22 cellular contexts compared by ENCODE assay signal in the genomic region with DNA sequence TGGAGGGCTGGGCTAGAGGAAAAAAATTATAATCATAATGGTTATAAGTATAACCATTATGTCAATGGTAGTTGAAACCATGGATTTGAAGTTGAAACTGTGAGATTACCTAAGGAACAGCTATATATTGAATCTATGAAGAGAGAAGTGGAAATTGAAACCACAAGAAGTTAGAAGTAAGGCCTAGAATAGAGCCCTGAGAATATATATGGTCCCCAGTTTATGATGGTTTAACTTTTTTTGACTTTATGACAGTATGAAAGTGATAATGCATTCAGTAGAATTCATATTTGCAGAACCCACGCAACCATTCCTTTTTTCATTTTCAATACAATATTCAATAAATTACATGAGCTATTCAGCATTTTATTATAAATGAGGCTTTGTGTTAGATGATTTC. TPM values are rescaled to one million over a fixed set of nuclear protein-coding genes. Genes with fewer than 3 reads are reported as not detected.
A peak's percentile ranks its signal among the peaks of the same experiment; 100 is the strongest.
DNase-seq lines count a peak whose midpoint lies in the region; ATAC-seq, FAIRE-seq and TF ChIP-seq lines count a peak whose summit lies in the region.
"Had no signal": no experiment of that assay in that cellular context is flagged by ENCODE, and none has a peak within 500 bp of the region (broad histone marks: within the 10 kb centered on the region; RNA-seq: fewer than 3 reads in every experiment).

No MANE protein-coding gene starts in this region.

- H3K4me2 ChIP-seq in GM12878 (ENCODE audit: control insufficient read depth, insufficient read depth): 0 out of 2 replicates have a peak overlapping the region, but pooled peaks have one; percentile 39

- POLR2A ChIA-PET in GM12878 (lab: Charles Lee): interaction anchor here (0.9 to 2.2 kb wide), 2 partner anchors 14 to 16 kb away, joined by 4 to 8 read pairs; a partner anchor contains a TSS

- H3K4me3 Mint-ChIP-seq in activated naive CD4-positive, alpha-beta T cell treated with anti-CD3 and anti-CD28 coated beads, Interleukin-2, amount 50 U/mL, for 24 hours: no peak overlapping the region

- ATAC-seq in GM21390 (IDR thresholded peaks at IDR 0.05; ENCODE audit: unreplicated experiment) (peak; percentile 32), HG03103 (IDR thresholded peaks at IDR 0.05; ENCODE audit: low read depth, unreplicated experiment) (peak; percentile 23), GM12878 (peak; percentile 53), mucosa of descending colon (no peak)
- ATAC-seq: upper lobe of right lung had no signal

- no peak for FAIRE-seq in GM12878 (lab: Jason Lieb, UNC)
- FAIRE-seq: GM18507 had no signal

- TF ChIP-seq EP300 in GM12878 (IDR thresholded peaks at IDR 0.05; ENCODE audit: borderline replicate concordance in 1 of 2, control insufficient read depth in 1 of 2, low read depth in 2 of 2, low read length in 2 of 2): no peak

- no peaks in the 10 kb centered on the region for H3K27me3 ChIP-seq in GM12878 (replicated peaks in 1 of 2; ENCODE audit: control insufficient read depth in 2 of 2, insufficient read depth in 2 of 2, low read length in 1 of 2)
- H3K27me3 ChIP-seq: upper lobe of right lung had no signal

- WGBS in GM12878 (ENCODE audit: insufficient coverage, insufficient replicate concordance, low lambda C conversion rate, missing lambda C conversion rate): 44% methylated on average over 1 of the region's 1 CpG

- SMC1A ChIA-PET in GM12878 (lab: Charles Lee; ENCODE audit: uncharacterized antibody, unreplicated experiment): interaction anchor here (0.9 to 3.4 kb wide), 7 partner anchors 8 to 196 kb away, joined by 3 to 14 read pairs (median 5); a partner anchor contains a TSS

- H3K36me3 Mint-ChIP-seq in activated naive CD4-positive, alpha-beta T cell treated with anti-CD3 and anti-CD28 coated beads, Interleukin-2, amount 50 U/mL, for 24 hours: peaks cover 24% of the 10 kb centered on the region

- TF ChIP-seq CTCF in GM12878 (IDR thresholded peaks at IDR 0.05 in 2 of 3, conservative IDR thresholded peaks at IDR 0.05 in 1 of 3; ENCODE audit: control insufficient read depth in 2 of 3, extremely low read depth in 1 of 3, insufficient read depth in 1 of 3, low read depth in 3 of 3, low read length in 3 of 3) (no peak), mucosa of descending colon (IDR thresholded peaks at IDR 0.05) (no peak)

- no peak for DNase-seq in activated naive CD4-positive, alpha-beta T cell treated with anti-CD3 and anti-CD28 coated beads, Interleukin-2, amount 50 U/mL, for 16 hours
- no peak for DNase-seq in GM12878 (ENCODE audit: low read depth, low spot score)
- DNase-seq in mucosa of descending colon: no peak
- DNase-seq in cardiac septum (ENCODE audit: low spot score): no peak
- no peak for DNase-seq in GM19238 (ENCODE audit: insufficient read length, low spot score)
- DNase-seq: activated CD4-positive, alpha-beta T cell treated with anti-CD3 and anti-CD28 coated beads, Interleukin-2, amount 50 U/mL, for 4 hours; activated naive CD4-positive, alpha-beta T cell treated with Interleukin-2 at 50 U/mL for 16 hours; COR-L47; HCEC 1CT; head of caudate nucleus; NCI-H1417; NCI-H2107; NCI-H510A treated with DMSO at 0.1 percent for 48 hours; SK-N-SH; substantia nigra; upper lobe of right lung; WERI-Rb-1 had no signal

- H3K9me3 Mint-ChIP-seq in activated naive CD4-positive, alpha-beta T cell treated with anti-CD3 and anti-CD28 coated beads, Interleukin-2, amount 50 U/mL, for 24 hours: no peaks in the 10 kb centered on the region

- H3K9me3 ChIP-seq in GM12878 (replicated peaks; ENCODE audit: control insufficient read depth, insufficient read depth, low read length): no peaks in the 10 kb centered on the region
- no peaks in the 10 kb centered on the region for H3K9me3 ChIP-seq in mucosa of descending colon
- H3K9me3 ChIP-seq: prostate gland, SK-N-SH, upper lobe of right lung had no signal

- H3K27ac ChIP-seq in GM12878 (ENCODE audit: control insufficient read depth, insufficient read depth): peak overlapping the region; percentile 76
- H3K27ac ChIP-seq: prostate gland, upper lobe of right lung, WERI-Rb-1 had no signal

- RAD21 ChIA-PET in GM12878 (lab: Charles Lee; ENCODE audit: unreplicated experiment): interaction anchor here (1.2 kb wide), 1 partner anchor 14 kb away, joined by 3 read pairs; no protein-coding TSS in a partner anchor

- TF ChIP-seq POLR2A in GM12878 (IDR thresholded peaks at IDR 0.05; ENCODE audit: low read depth, low read length): no peak

- no peaks in the 10 kb centered on the region for H3K27me3 Mint-ChIP-seq in activated naive CD4-positive, alpha-beta T cell treated with anti-CD3 and anti-CD28 coated beads, Interleukin-2, amount 50 U/mL, for 24 hours

- H3K36me3 ChIP-seq in GM12878 (ENCODE audit: control insufficient read depth in 2 of 2, insufficient read depth in 2 of 2, low read length in 1 of 2) (peaks cover 0 to 5% of the 10 kb centered on the region in 2 experiments; a peak in 3 of 4 replicates), mucosa of descending colon (ENCODE audit: low read depth) (no peaks in the 10 kb centered on the region)

- TF ChIP-seq RAD21 in GM12878 (IDR thresholded peaks at IDR 0.05; ENCODE audit: insufficient read depth, low read depth, low read length): no peak

- peak overlapping the region; percentile 53 for H3K27ac Mint-ChIP-seq in activated naive CD4-positive, alpha-beta T cell treated with anti-CD3 and anti-CD28 coated beads, Interleukin-2, amount 50 U/mL, for 24 hours

- H3K4me1 ChIP-seq in GM12878 (ENCODE audit: control insufficient read depth, insufficient read depth, low read length) (peaks cover 14% of the 10 kb centered on the region), mucosa of descending colon (ENCODE audit: low read depth) (peaks cover 4% of the 10 kb centered on the region)
- H3K4me1 ChIP-seq: prostate gland had no signal

- CTCF ChIA-PET in GM12878 (lab: Yijun Ruan, JAX): interaction anchor here (2.1 to 8.1 kb wide), 4 partner anchors 8 to 42 kb away, joined by 8 to 72 read pairs (median 38); a partner anchor contains a TSS

- peaks cover 42% of the 10 kb centered on the region for H3K4me1 Mint-ChIP-seq in activated naive CD4-positive, alpha-beta T cell treated with anti-CD3 and anti-CD28 coated beads, Interleukin-2, amount 50 U/mL, for 24 hours

- in situ Hi-C loops in GM12878 (cut with MboI): no loop called here

- no TSS peak for BruUV-seq in GM12878 (replicated peaks; lab: Mats Ljungman, UMichigan)

- H3K4me3 ChIP-seq in GM12878 (no peak overlapping the region), mucosa of descending colon (no peak overlapping the region)
- H3K4me3 ChIP-seq: prostate gland, upper lobe of right lung had no signal

- H4K20me1 ChIP-seq in GM12878 (ENCODE audit: control insufficient read depth, insufficient read depth): no peaks in the 10 kb centered on the region

- intact Hi-C loops in GM12878 (cut with micrococcal nuclease; ENCODE audit: unreplicated experiment): no loop called here
- intact Hi-C loops in mucosa of descending colon (cut with DNase I, micrococcal nuclease): no loop called here
- intact Hi-C loops in cardiac septum (cut with DNase I): no loop called here

- peaks cover 33% of the 10 kb centered on the region for H3K79me2 ChIP-seq in GM12878 (ENCODE audit: control insufficient read depth, insufficient read depth, low read length)

- no peak overlapping the region for H3K9ac ChIP-seq in GM12878 (ENCODE audit: control insufficient read depth, insufficient read depth, low read length)
- H3K9ac ChIP-seq: SK-N-SH had no signal

- no peak overlapping the region for H2AFZ ChIP-seq in GM12878 (ENCODE audit: control insufficient read depth, low read depth, low read length)

TF ChIP-seq in GM12878, 131 proteins besides CTCF, POLR2A, EP300 and RAD21 (continues in another document):
- TF ChIP-seq RUNX3 (IDR thresholded peaks at IDR 0.05; ENCODE audit: low read length): peak; percentile 76
- TF ChIP-seq CREB1 (IDR thresholded peaks at IDR 0.05; ENCODE audit: low read depth): 0 out of 2 replicates have a peak, but pooled peaks have one; percentile 55
- TF ChIP-seq HCFC1 (IDR thresholded peaks at IDR 0.05; ENCODE audit: low read length): no peak

RNA-seq across cellular contexts. Expression of a gene that starts 15.0 kb away (rescaled TPM):
- 30.6 and 33.6 TPM in 2 replicates for total RNA-seq in GM12878 (2013; cell fraction: nucleolus; rRNA removed)
- 59.4 and 64.9 TPM in 2 replicates for total RNA-seq in GM12878 (2014; rRNA removed)
- total RNA-seq in GM12878 (2014; rRNA removed; fragmentation: Illumina TruSeq; extraction: Trizol): 44.0 and 47.1 TPM in 2 replicates
- total RNA-seq in GM12878 (2021): 45.4 and 47.2 TPM in 2 replicates
- 9.3 TPM for polyA plus RNA-seq in GM12878 (2011; ENCODE audit: low read depth)
- polyA plus RNA-seq in GM12878 (2011; rRNA removed): 47.1 and 69.5 TPM in 2 replicates
- 18.0 and 27.4 TPM in 2 replicates for polyA plus RNA-seq in GM12878 (2011; cell fraction: cytosol; rRNA removed)
- 18.2 and 22.5 TPM in 2 replicates for polyA plus RNA-seq in GM12878 (2011; cell fraction: nucleus; rRNA removed)
- 20.7 and 24.5 TPM in 2 replicates for polyA plus RNA-seq in GM12878 (2012)
- 46.2 and 51.0 TPM in 2 replicates for polyA plus RNA-seq in GM12878 (2014; fragmentation: Illumina TruSeq; extraction: Trizol)
- polyA plus RNA-seq in GM12878 (2014; fragmentation: Nextera tagmentation; extraction: Ambion mirVana): 10 to 100 TPM; 53.8 to 87.8 TPM
- polyA plus RNA-seq in GM12878 (2014; rRNA removed): 35.0 and 37.3 TPM in 2 replicates
- 10 to 100 TPM; 86.2 to 92.6 TPM for polyA plus RNA-seq in GM12878 (2016; fragmentation: Nextera tagmentation; extraction: Ambion mirVana)
- polyA minus RNA-seq in GM12878 (2011; rRNA and poly(A)+ RNA removed): 21.7 and 28.2 TPM in 2 replicates
- polyA minus RNA-seq in GM12878 (2011; cell fraction: cytosol; rRNA and poly(A)+ RNA removed): 15.2 and 19.4 TPM in 2 replicates
- 27.0 and 46.8 TPM in 2 replicates for polyA minus RNA-seq in GM12878 (2011; cell fraction: nucleus; rRNA and poly(A)+ RNA removed)
- 10 to 100 TPM; 14.0 to 20.5 (median 15.6) TPM for total RNA-seq in mucosa of descending colon
- total RNA-seq in cardiac septum: 31.8 TPM

RNA-seq across cellular contexts. Expression of a gene that starts 15.3 kb away (rescaled TPM):
- total RNA-seq in GM12878 (2013; cell fraction: nucleolus; rRNA removed): 33.0 and 33.8 TPM in 2 replicates
- total RNA-seq in GM12878 (2014; rRNA removed) (5.1 and 6.0 TPM in 2 replicates), GM12878 (2014; rRNA removed; fragmentation: Illumina TruSeq; extraction: Trizol) (3.8 and 7.0 TPM in 2 replicates), GM12878 (2021) (3.9 and 5.3 TPM in 2 replicates), mucosa of descending colon (10 to 100 TPM in 1 of 3 donors, 1 to 10 TPM in 2; 5.2 to 13.5 (median 8.8) TPM), cardiac septum (7.2 TPM)
- 1.2 TPM for polyA plus RNA-seq in GM12878 (2011; ENCODE audit: low read depth)
- polyA plus RNA-seq in GM12878 (2011; rRNA removed) (10.6 and 11.6 TPM in 2 replicates), GM12878 (2014; fragmentation: Illumina TruSeq; extraction: Trizol) (2.0 and 9.9 TPM in 2 replicates), GM12878 (2014; fragmentation: Nextera tagmentation; extraction: Ambion mirVana) (10 to 100 TPM; 15.4 to 18.1 TPM), GM12878 (2014; rRNA removed) (1.9 and 7.5 TPM in 2 replicates), GM12878 (2016; fragmentation: Nextera tagmentation; extraction: Ambion mirVana) (10 to 100 TPM; 14.0 to 16.6 TPM)
- polyA plus RNA-seq in GM12878 (2011; cell fraction: cytosol; rRNA removed): 1.4 TPM in 2 replicates
- 3.4 and 3.8 TPM in 2 replicates for polyA plus RNA-seq in GM12878 (2011; cell fraction: nucleus; rRNA removed)
- 3.5 and 3.6 TPM in 2 replicates for polyA plus RNA-seq in GM12878 (2012)
- 6.0 and 6.7 TPM in 2 replicates for polyA minus RNA-seq in GM12878 (2011; rRNA and poly(A)+ RNA removed)
- 2.8 TPM in 1 of 2 replicates, not detected in the other for polyA minus RNA-seq in GM12878 (2011; cell fraction: cytosol; rRNA and poly(A)+ RNA removed)
- polyA minus RNA-seq in GM12878 (2011; cell fraction: nucleus; rRNA and poly(A)+ RNA removed): 13.7 and 15.1 TPM in 2 replicates
